ENCODE assay signal across 13 cellular contexts in genomic region chr4:103719320-103720204, GRCh38. TPM values are rescaled to one million over a fixed set of nuclear protein-coding genes. Genes with fewer than 3 reads are reported as not detected.
DNase-seq lines count a peak whose midpoint lies in the region; ATAC-seq and TF ChIP-seq lines count a peak whose summit lies in the region.
"Had no signal": no experiment of that assay in that cellular context is flagged by ENCODE, and none has a peak within 500 bp of the region (broad histone marks: within the 10 kb centered on the region; RNA-seq: fewer than 3 reads in every experiment).

TACR3 (minus strand) TSS chr4:103719985; CDS start chr4:103719675, 310 bp downstream.

- H3K27ac ChIP-seq in ectodermal cell (ENCODE audit: insufficient read depth, low read depth, low read length, poor library complexity, severe bottlenecking): no peak within 1 kb of the TSS
- H3K27ac ChIP-seq in thyroid gland: no peak within 1 kb of the TSS
- no peak within 1 kb of the TSS for H3K27ac ChIP-seq in uterus
- H3K27ac ChIP-seq: 22Rv1 had no signal

- no peaks in the 10 kb centered on the region for H3K36me3 ChIP-seq in ectodermal cell (ENCODE audit: control insufficient read depth, insufficient read depth, low read length)
- no peaks in the 10 kb centered on the region for H3K36me3 ChIP-seq in thyroid gland
- no peaks in the 10 kb centered on the region for H3K36me3 ChIP-seq in uterus

- no peak for ATAC-seq in GM21786 (IDR thresholded peaks at IDR 0.05; ENCODE audit: unreplicated experiment)

- no peak for TF ChIP-seq POLR2A in thyroid gland (IDR thresholded peaks at IDR 0.05)
- TF ChIP-seq POLR2A in uterus (IDR thresholded peaks at IDR 0.05): no peak

- TF ChIP-seq CTCF in mesothelial cell of epicardium (IDR thresholded peaks at IDR 0.05; ENCODE audit: unreplicated experiment): no peak
- no peak for TF ChIP-seq CTCF in thyroid gland (IDR thresholded peaks at IDR 0.05)
- TF ChIP-seq CTCF in uterus (IDR thresholded peaks at IDR 0.05): no peak

- peaks cover 3% of the 10 kb centered on the region for H3K4me1 Mint-ChIP-seq in mesothelial cell of epicardium
- H3K4me1 Mint-ChIP-seq: memory B cell had no signal

- no peak within 1 kb of the TSS for H3K27ac Mint-ChIP-seq in mesothelial cell of epicardium
- H3K27ac Mint-ChIP-seq: activated T-helper 1 cell treated with anti-CD3 and anti-CD28 coated beads, Interleukin-12 subunit alpha, Interleukin-12 subunit beta, Interleukin-2, Interleukin-4 antibody, amounts not matched to agents 30 ng/mL and 10 ng/mL and 1 ng/mL, durations not matched to agents 14 hours and 24 hours and 36 hours; memory B cell had no signal

- no peaks in the 10 kb centered on the region for H3K9me3 Mint-ChIP-seq in mesothelial cell of epicardium
- H3K9me3 Mint-ChIP-seq: activated T-helper 1 cell treated with anti-CD3 and anti-CD28 coated beads, Interleukin-12 subunit alpha, Interleukin-12 subunit beta, Interleukin-2, Interleukin-4 antibody, amounts not matched to agents 30 ng/mL and 10 ng/mL and 1 ng/mL, durations not matched to agents 14 hours and 24 hours and 36 hours had no signal

- H3K9me3 ChIP-seq in ectodermal cell (ENCODE audit: control insufficient read depth, low read length) (no peaks in the 10 kb centered on the region), thyroid gland (no peaks in the 10 kb centered on the region), uterus (no peaks in the 10 kb centered on the region)

- H3K27me3 ChIP-seq in ectodermal cell (ENCODE audit: control insufficient read depth, insufficient read depth, low read length, poor library complexity, severe bottlenecking): peaks cover 28% of the 10 kb centered on the region
- no peaks in the 10 kb centered on the region for H3K27me3 ChIP-seq in thyroid gland
- H3K27me3 ChIP-seq in uterus: no peaks in the 10 kb centered on the region

- 5 to 6% methylated on average over 47 of the region's 47 CpGs for WGBS in ectodermal cell, 2 experiments
- 5% methylated on average over 23 to 44 of the region's 47 CpGs for WGBS in thyroid gland, 2 donors

- intact Hi-C loops in thyroid gland (cut with DNase I): no loop called here
- intact Hi-C loops in uterus (cut with DNase I; ENCODE audit: low total_unique reads): no loop called here

- H3K4me3 ChIP-seq in ectodermal cell (ENCODE audit: insufficient read depth, low read depth, low read length) (peak within 1 kb of the TSS; percentile 57), thyroid gland (replicated peaks in 1 of 3) (no peak within 1 kb of the TSS), uterus (no peak within 1 kb of the TSS)

- no peaks in the 10 kb centered on the region for H3K4me1 ChIP-seq in ectodermal cell (ENCODE audit: control insufficient read depth, insufficient read depth, low read length)
- peaks cover 4 to 7% of the 10 kb centered on the region in 2 donors for H3K4me1 ChIP-seq in thyroid gland
- no peaks in the 10 kb centered on the region for H3K4me1 ChIP-seq in uterus

- H3K4me3 Mint-ChIP-seq in mesothelial cell of epicardium: peak within 1 kb of the TSS; percentile 69
- H3K4me3 Mint-ChIP-seq: activated T-helper 1 cell treated with anti-CD3 and anti-CD28 coated beads, Interleukin-12 subunit alpha, Interleukin-12 subunit beta, Interleukin-2, Interleukin-4 antibody, amounts not matched to agents 30 ng/mL and 10 ng/mL and 1 ng/mL, durations not matched to agents 14 hours and 24 hours and 36 hours; memory B cell had no signal

- H3K36me3 Mint-ChIP-seq in mesothelial cell of epicardium: no peaks in the 10 kb centered on the region
- H3K36me3 Mint-ChIP-seq: memory B cell had no signal

- H3K27me3 Mint-ChIP-seq in mesothelial cell of epicardium (ENCODE audit: low read depth): peaks cover 33% of the 10 kb centered on the region
- H3K27me3 Mint-ChIP-seq: memory B cell had no signal

- DNase-seq in DMS 273 (lab: John Stamatoyannopoulos, UW; ENCODE audit: unreplicated experiment): peak; percentile 9
- no peak for DNase-seq in DMS 273 treated with DMSO at 0.1 percent for 48 hours (lab: John Stamatoyannopoulos, UW)
- DNase-seq in mesothelial cell of epicardium (ENCODE audit: low spot score in 2 of 2, unreplicated experiment in 2 of 2): peak in 1 of 2 experiments; percentile 48
- peak; percentile 8 to 16 for DNase-seq in thyroid gland
- no peak for DNase-seq in activated naive CD4-positive, alpha-beta T cell treated with Interleukin-2 at 50 U/mL for 16 hours
- DNase-seq in uterus: no peak
- DNase-seq: effector CD4-positive, alpha-beta T cell; NCI-H2081 treated with DMSO at 0.1 percent for 48 hours had no signal

RNA-seq across cellular contexts. Expression of gene TACR3, which starts in this region (rescaled TPM):
- 0.31 TPM for polyA plus RNA-seq in ectodermal cell (2013, experiment 1 of 4)
- 0.16 TPM for polyA plus RNA-seq in ectodermal cell (2013, experiment 2 of 4)
- 0.27 TPM for polyA plus RNA-seq in ectodermal cell (2013, experiment 3 of 4)
- 0.41 TPM for polyA plus RNA-seq in ectodermal cell (2013, experiment 4 of 4)
- total RNA-seq in mesothelial cell of epicardium: 0.07 TPM in 1 of 3 replicates, not detected in the others
- under 1 TPM in 1 of 4 donors, not detected in 3; 0.10 TPM for total RNA-seq in thyroid gland
- total RNA-seq in uterus: not detected
- total RNA-seq: activated T-helper 1 cell treated with anti-CD3 and anti-CD28 coated beads, Interleukin-12 subunit alpha, Interleukin-12 subunit beta, Interleukin-2, Interleukin-4 antibody, amounts not matched to agents 30 ng/mL and 10 ng/mL and 1 ng/mL, durations not matched to agents 14 hours and 24 hours and 36 hours had no signal

Comparison
In these comparisons a context has a peak if more than half of its experiments do, and no peak if none do; other contexts are left out.
1. Peak in DNase-seq in thyroid gland; RNA of the gene not detected or under 1 TPM.